Comparison of ENCODE assay signal across 2 cellular contexts in genomic region chr6:29559524-29560287, GRCh38.
TF ChIP-seq lines count a peak whose summit lies in the region.

TSS of gene UBD (minus strand) at chr6:29559732. CDS start at chr6:29559701, 31 bp downstream.

TF ChIP-seq in GM12891, 5 proteins besides CTCF, POLR2A, EP300 and RAD21:
- TF ChIP-seq PAX5 (IDR thresholded peaks at IDR 0.05; ENCODE audit: insufficient read depth, low read length, severe bottlenecking) (no peak), SPI1 (IDR thresholded peaks at IDR 0.05; ENCODE audit: low read depth, low read length) (no peak), TAF1 (IDR thresholded peaks at IDR 0.05; ENCODE audit: low read depth, low read length) (no peak), POLR2AphosphoS5 (IDR thresholded peaks at IDR 0.05; ENCODE audit: low read depth, low read length) (no peak; the same call in 1 of the 2 replicates), POU2F2 (IDR thresholded peaks at IDR 0.05; ENCODE audit: low read depth, low read length) (no peak)

TF ChIP-seq in GM23338, 12 proteins besides CTCF, POLR2A, EP300 and RAD21:
- no peak for TF ChIP-seq CREB1 (CRISPR knock-in tag; IDR thresholded peaks at IDR 0.05; ENCODE audit: low read depth)
- no peak for TF ChIP-seq POLR2AphosphoS5 (IDR thresholded peaks at IDR 0.05; ENCODE audit: low read depth)
- TF ChIP-seq ZNF331 (CRISPR knock-in tag; IDR thresholded peaks at IDR 0.05; ENCODE audit: low read depth): no peak
- TF ChIP-seq NANOG (IDR thresholded peaks at IDR 0.05; ENCODE audit: borderline replicate concordance): no peak
- TF ChIP-seq REST (IDR thresholded peaks at IDR 0.05; ENCODE audit: unreplicated experiment): no peak
- TF ChIP-seq JUNB (IDR thresholded peaks at IDR 0.05; ENCODE audit: unreplicated experiment): no peak
- no peak for TF ChIP-seq ZNF462 (CRISPR knock-in tag; IDR thresholded peaks at IDR 0.05)
- no peak for TF ChIP-seq ETS1 (IDR thresholded peaks at IDR 0.05)
- TF ChIP-seq EZH2 (IDR thresholded peaks at IDR 0.05; ENCODE audit: low read depth, unreplicated experiment): no peak
- TF ChIP-seq ZNF114 (CRISPR knock-in tag; IDR thresholded peaks at IDR 0.05): no peak
- TF ChIP-seq EZH2phosphoT487 (IDR thresholded peaks at IDR 0.05; ENCODE audit: unreplicated experiment): no peak
- no peak for TF ChIP-seq STAT1 (IDR thresholded peaks at IDR 0.05; ENCODE audit: unreplicated experiment)
